Comparison of ENCODE assay signal across 18 cellular contexts in genomic region chr3:134598813-134599563, GRCh38. TPM values are rescaled to one million over a fixed set of nuclear protein-coding genes. Genes with fewer than 3 reads are reported as not detected.
DNase-seq lines count a peak whose midpoint lies in the region; ATAC-seq and TF ChIP-seq lines count a peak whose summit lies in the region.
"Had no signal": no experiment of that assay in that cellular context is flagged by ENCODE, and none has a peak within 500 bp of the region (broad histone marks: within the 10 kb centered on the region; RNA-seq: fewer than 3 reads in every experiment).

No MANE protein-coding gene starts in this region.

- peak; percentile 75 for DNase-seq in cardiac septum (ENCODE audit: low spot score)
- no peak for DNase-seq in Right ventricle myocardium inferior (ENCODE audit: missing footprints)
- no peak for DNase-seq in activated CD4-positive, CD25-positive, alpha-beta regulatory T cell (lab: John Stamatoyannopoulos, UW)
- no peak for DNase-seq in foreskin keratinocyte
- DNase-seq in mucosa of descending colon: no peak
- no peak for DNase-seq in NCI-H1694 treated with DMSO at 0.1 percent for 48 hours (lab: John Stamatoyannopoulos, UW)
- DNase-seq: 8988T; DMS53; Kasumi-1; NCI-H2107; NCI-H226; NCI-H526 treated with DMSO at 0.1 percent for 48 hours; NK-92 treated with Interleukin-12 subunit alpha and Interleukin-12 subunit beta, amount 100 ng/mL, for 24 hours; PC-3 had no signal

- H3K27ac ChIP-seq in angular gyrus (ENCODE audit: low read depth, low read length) (peak overlapping the region; percentile 42), foreskin keratinocyte (no peak overlapping the region)
- H3K27ac ChIP-seq: C4-2B had no signal

- TF ChIP-seq CTCF in foreskin keratinocyte (conservative IDR thresholded peaks at IDR 0.05): no peak
- no peak for TF ChIP-seq CTCF in mucosa of descending colon (IDR thresholded peaks at IDR 0.05)

- H3K4me3 ChIP-seq in mononuclear cell (ENCODE audit: low read length) (peak overlapping the region; percentile 7), mucosa of descending colon (no peak overlapping the region)
- H3K4me3 ChIP-seq: HAP-1 had no signal

- intact Hi-C loops in cardiac septum (cut with DNase I) (loop anchor here (5.0 kb wide), 1 partner anchor 903 kb away; no protein-coding TSS in a partner anchor), Right ventricle myocardium inferior (cut with DNase I) (no loop called here), mucosa of descending colon (cut with DNase I, micrococcal nuclease) (no loop called here)

- ATAC-seq in Right ventricle myocardium inferior (no peak), foreskin keratinocyte (no peak), mucosa of descending colon (no peak)
- ATAC-seq: PC-3 had no signal

- H3K27me3 ChIP-seq in mononuclear cell (ENCODE audit: insufficient read depth, low read length) (no peaks in the 10 kb centered on the region), foreskin keratinocyte (no peaks in the 10 kb centered on the region)

- H3K4me1 ChIP-seq in mononuclear cell (ENCODE audit: insufficient read depth, low read length) (peaks cover 44% of the 10 kb centered on the region), foreskin keratinocyte (peaks cover 13% of the 10 kb centered on the region), mucosa of descending colon (ENCODE audit: low read depth) (no peaks in the 10 kb centered on the region)
- H3K4me1 ChIP-seq: HAP-1 had no signal

- H3K9me3 ChIP-seq in mononuclear cell (ENCODE audit: low read depth, low read length): no peaks in the 10 kb centered on the region
- no peaks in the 10 kb centered on the region for H3K9me3 ChIP-seq in mucosa of descending colon
- H3K9me3 ChIP-seq: HAP-1 had no signal

- H3K36me3 ChIP-seq in mucosa of descending colon (ENCODE audit: low read depth): no peaks in the 10 kb centered on the region
- H3K36me3 ChIP-seq: HAP-1 had no signal

RNA-seq across cellular contexts. Expression of gene KY, which starts 51.8 kb away (rescaled TPM):
- total RNA-seq in cardiac septum: 3.9 TPM
- 16.7 TPM for total RNA-seq in Right ventricle myocardium inferior
- total RNA-seq in mononuclear cell: under 0.01 TPM
- total RNA-seq in foreskin keratinocyte: not detected in 2 replicates
- not detected in 2 replicates for polyA plus RNA-seq in foreskin keratinocyte
- 1 to 10 TPM in 1 of 3 donors, under 1 TPM in 2; 0.14 to 3.7 (median 0.14) TPM for total RNA-seq in mucosa of descending colon
